ENCODE assay signal across 19 cellular contexts in genomic region chr10:31622993-31623392, GRCh38.
DNase-seq lines count a peak whose midpoint lies in the region; ATAC-seq and TF ChIP-seq lines count a peak whose summit lies in the region.
"Had no signal": no experiment of that assay in that cellular context is flagged by ENCODE, and none has a peak within 500 bp of the region (broad histone marks: within the 10 kb centered on the region; RNA-seq: fewer than 3 reads in every experiment).

No MANE protein-coding gene starts in this region.

- H3K9ac ChIP-seq in muscle layer of colon (ENCODE audit: low read length) = no peak overlapping the region
- H3K9ac ChIP-seq: KMS-11 had no signal

- 49 to 55% methylated on average over 6 of the region's 6 CpGs for WGBS in esophagus squamous epithelium, 2 donors

- H3K4me3 ChIP-seq in AG04449 (ENCODE audit: low read depth, low read length) = no peak overlapping the region
- H3K4me3 ChIP-seq in esophagus squamous epithelium = no peak overlapping the region
- H3K4me3 ChIP-seq in muscle layer of colon (ENCODE audit: low read depth in 1 of 2, low read length in 2 of 2) = no peak overlapping the region
- H3K4me3 ChIP-seq: A549 had no signal

- peaks cover 0 to 4% (median 0%) of the 10 kb centered on the region in 3 donors for H3K9me3 ChIP-seq in esophagus squamous epithelium
- H3K9me3 ChIP-seq in muscle layer of colon (ENCODE audit: low read length) = no peaks in the 10 kb centered on the region

- POLR2A ChIA-PET in AG04449 (lab: Yijun Ruan, JAX) = no interaction called here
- POLR2A ChIA-PET in activated CD8-positive, alpha-beta T cell treated with anti-CD3 and anti-CD28 coated beads, Interleukin-2, amount 10 ng/mL, durations not matched to agents 7 days and 5 days (lab: Charles Lee) = no interaction called here

- DNase-seq in AG04449 (ENCODE audit: low read depth, low spot score) (no peak), HFFc6 (peak; percentile 69), esophagus squamous epithelium (lab: John Stamatoyannopoulos, UW) (no peak), T1000 (lab: John Stamatoyannopoulos, UW) (no peak)
- DNase-seq in activated CD8-positive, alpha-beta T cell treated with anti-CD3 and anti-CD28 coated beads, Interleukin-2, amount 10 ng/mL, durations not matched to agents 7 days and 5 days = no peak
- DNase-seq: activated CD4-positive, alpha-beta T cell treated with anti-CD3 and anti-CD28 coated beads for 48 hours; activated effector memory CD4-positive, alpha-beta T cell treated with Interleukin-2 at 50 U/mL for 16 hours; DMS79 treated with DMSO at 0.1 percent for 48 hours; foreskin keratinocyte; natural killer cell; NCI-H2081; small intestine; T-cell had no signal

- H3K27me3 Mint-ChIP-seq in HFFc6 (ENCODE audit: insufficient read depth) = no peaks in the 10 kb centered on the region
- no peaks in the 10 kb centered on the region for H3K27me3 Mint-ChIP-seq in activated CD8-positive, alpha-beta T cell treated with anti-CD3 and anti-CD28 coated beads, Interleukin-2, amount 10 ng/mL, durations not matched to agents 7 days and 5 days (ENCODE audit: low read depth)
- H3K27me3 Mint-ChIP-seq: type B pancreatic cell had no signal

- H3K27ac ChIP-seq in esophagus squamous epithelium (peak overlapping the region in 3 of 4 donors; percentile 46 to 61 (median 47)), muscle layer of colon (ENCODE audit: low read depth, low read length) (peak overlapping the region; percentile 15)
- H3K27ac ChIP-seq: A549, foreskin keratinocyte, KMS-11 had no signal

- H3K4me3 Mint-ChIP-seq in HFFc6 = peak overlapping the region; percentile 14; the same call in 1 of the 2 replicates
- H3K4me3 Mint-ChIP-seq in activated CD8-positive, alpha-beta T cell treated with anti-CD3 and anti-CD28 coated beads, Interleukin-2, amount 10 ng/mL, durations not matched to agents 7 days and 5 days = no peak overlapping the region
- H3K4me3 Mint-ChIP-seq: natural killer cell, T-cell, type B pancreatic cell had no signal

- no peaks in the 10 kb centered on the region for H3K36me3 ChIP-seq in esophagus squamous epithelium
- no peaks in the 10 kb centered on the region for H3K36me3 ChIP-seq in muscle layer of colon (ENCODE audit: insufficient read depth, low read length)

- peak overlapping the region; percentile 54; the same call in 1 of the 2 replicates for H3K27ac Mint-ChIP-seq in HFFc6
- H3K27ac Mint-ChIP-seq in activated CD8-positive, alpha-beta T cell treated with anti-CD3 and anti-CD28 coated beads, Interleukin-2, amount 10 ng/mL, durations not matched to agents 7 days and 5 days = no peak overlapping the region
- H3K27ac Mint-ChIP-seq: natural killer cell, T-cell, type B pancreatic cell had no signal

- H3K4me1 Mint-ChIP-seq in HFFc6 (ENCODE audit: low read depth) = peaks cover 46% of the 10 kb centered on the region
- H3K4me1 Mint-ChIP-seq in activated CD8-positive, alpha-beta T cell treated with anti-CD3 and anti-CD28 coated beads, Interleukin-2, amount 10 ng/mL, durations not matched to agents 7 days and 5 days (ENCODE audit: low read depth) = no peaks in the 10 kb centered on the region
- H3K4me1 Mint-ChIP-seq: natural killer cell, T-cell had no signal

- intact Hi-C loops in esophagus squamous epithelium (cut with DNase I) = no loop called here

- TF ChIP-seq POLR2A in esophagus squamous epithelium (IDR thresholded peaks at IDR 0.05) = no peak

- H3K27me3 ChIP-seq in esophagus squamous epithelium (no peaks in the 10 kb centered on the region), muscle layer of colon (ENCODE audit: control insufficient read depth in 1 of 2, insufficient read depth in 2 of 2, low read length in 2 of 2) (no peaks in the 10 kb centered on the region)
- H3K27me3 ChIP-seq: foreskin keratinocyte had no signal

- ATAC-seq in HG03025 (IDR thresholded peaks at IDR 0.05; ENCODE audit: low FRiP score, unreplicated experiment) (no peak), HG02798 (IDR thresholded peaks at IDR 0.05; ENCODE audit: poor library complexity, unreplicated experiment) (no peak)
- no peak for ATAC-seq in activated CD8-positive, alpha-beta T cell treated with anti-CD3 and anti-CD28 coated beads, Interleukin-2, amount 10 ng/mL, durations not matched to agents 7 days and 5 days
- ATAC-seq: A549, foreskin keratinocyte, natural killer cell, T-cell had no signal

- H3K9me3 Mint-ChIP-seq in HFFc6 = peaks cover 33% of the 10 kb centered on the region
- H3K9me3 Mint-ChIP-seq in activated CD8-positive, alpha-beta T cell treated with anti-CD3 and anti-CD28 coated beads, Interleukin-2, amount 10 ng/mL, durations not matched to agents 7 days and 5 days (ENCODE audit: insufficient read depth) = peaks cover 17% of the 10 kb centered on the region

- H3K4me1 ChIP-seq in esophagus squamous epithelium (peaks cover 13 to 46% (median 18%) of the 10 kb centered on the region in 3 donors), muscle layer of colon (ENCODE audit: insufficient read depth, low read length) (peaks cover 51% of the 10 kb centered on the region)
- H3K4me1 ChIP-seq: A549, foreskin keratinocyte had no signal

- peak; percentile 34 for TF ChIP-seq CTCF in AG04449 (IDR thresholded peaks at IDR 0.05; ENCODE audit: insufficient read depth, low read length, missing control alignments)
- peak; percentile 67 for TF ChIP-seq CTCF in HFFc6 (IDR thresholded peaks at IDR 0.05)
- peak in 1 of 6 experiments; percentile 14 for TF ChIP-seq CTCF in esophagus squamous epithelium (IDR thresholded peaks at IDR 0.05)

- CTCF ChIA-PET in AG04449 (lab: Yijun Ruan, JAX) = no interaction called here
- CTCF ChIA-PET in activated CD8-positive, alpha-beta T cell treated with anti-CD3 and anti-CD28 coated beads, Interleukin-2, amount 10 ng/mL, durations not matched to agents 7 days and 5 days (lab: Charles Lee) = no interaction called here

- H3K36me3 Mint-ChIP-seq in HFFc6 (ENCODE audit: low read depth) = peaks cover 32% of the 10 kb centered on the region
- peaks cover 2% of the 10 kb centered on the region for H3K36me3 Mint-ChIP-seq in activated CD8-positive, alpha-beta T cell treated with anti-CD3 and anti-CD28 coated beads, Interleukin-2, amount 10 ng/mL, durations not matched to agents 7 days and 5 days (ENCODE audit: low read depth)
- H3K36me3 Mint-ChIP-seq: T-cell had no signal
